In the genomic region with DNA sequence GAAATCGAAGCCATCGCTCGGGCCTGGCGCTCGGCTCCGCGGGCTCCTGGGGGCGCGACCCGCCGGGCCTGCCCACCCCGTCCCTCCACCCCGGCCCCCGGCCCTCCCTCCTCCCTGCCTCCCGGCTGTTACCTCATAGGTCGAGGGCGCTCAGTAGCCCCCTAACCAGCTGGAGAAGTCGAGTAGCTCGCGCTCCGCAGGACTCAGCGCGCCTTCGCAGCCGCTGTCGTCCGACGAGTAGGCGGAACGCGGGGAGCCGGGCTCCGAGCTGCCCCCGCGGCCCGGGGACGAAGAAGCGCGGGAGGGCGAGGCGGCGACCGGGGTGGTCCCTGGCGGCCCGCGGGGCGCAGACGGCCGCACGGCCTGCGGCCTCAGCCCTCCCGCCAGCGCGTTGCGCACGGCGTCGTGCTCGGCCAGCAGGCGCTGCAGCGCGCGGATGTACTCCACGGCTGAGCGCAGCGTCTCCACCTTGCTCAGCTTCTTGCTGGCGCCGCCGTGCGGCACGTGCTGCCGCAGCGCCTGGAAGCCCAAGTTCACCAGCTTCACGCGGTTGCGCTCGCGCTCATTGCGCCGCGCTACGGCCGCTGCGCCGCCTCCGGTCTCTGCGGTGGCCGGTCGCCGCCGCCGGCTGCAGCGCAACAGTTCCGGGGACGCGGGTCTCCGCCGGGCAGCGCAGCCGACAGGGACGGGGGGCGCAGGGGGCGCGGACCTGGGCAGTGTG, we compare ENCODE assay signal across 9 cellular contexts. TPM values are rescaled to one million over a fixed set of nuclear protein-coding genes. Genes with fewer than 3 reads are reported as not detected.
A peak's percentile ranks its signal among the peaks of the same experiment; 100 is the strongest.
DNase-seq lines count a peak whose midpoint lies in the region; ATAC-seq and TF ChIP-seq lines count a peak whose summit lies in the region.
"Had no signal": no experiment of that assay in that cellular context is flagged by ENCODE, and none has a peak within 500 bp of the region (broad histone marks: within the 10 kb centered on the region; RNA-seq: fewer than 3 reads in every experiment).

No MANE protein-coding gene starts in this region.

- peak overlapping the region in 7 of 8 donors; percentile 65 to 91 (median 80) for H3K27ac ChIP-seq in spleen

- H3K9me3 Mint-ChIP-seq in brain, result peaks cover 0 to 15% (median 6%) of the 10 kb centered on the region in 5 experiments
- H3K9me3 Mint-ChIP-seq in osteocyte (ENCODE audit: unreplicated experiment), result no peaks in the 10 kb centered on the region

- TF ChIP-seq POLR2A in spleen (IDR thresholded peaks at IDR 0.05), result no peak

- DNase-seq in G401 (ENCODE audit: low spot score) (peak; percentile 5), NOMO-1 treated with DMSO at 0.1 percent for 48 hours (lab: John Stamatoyannopoulos, UW; ENCODE audit: unreplicated experiment) (peak; percentile 56), spleen (peak; percentile 90), osteocyte (ENCODE audit: extremely low spot score, unreplicated experiment) (no peak)

- peaks cover 22 to 70% (median 55%) of the 10 kb centered on the region in 6 donors for H3K4me1 ChIP-seq in spleen

- TF ChIP-seq CTCF in brain (conservative IDR thresholded peaks at IDR 0.05), result peak; percentile 11 to 46
- peak in 4 of 11 experiments; percentile 15 to 42 (median 30) for TF ChIP-seq CTCF in spleen (IDR thresholded peaks at IDR 0.05 in 8 of 11, conservative IDR thresholded peaks at IDR 0.05 in 3 of 11)
- no peak for TF ChIP-seq CTCF in osteocyte (IDR thresholded peaks at IDR 0.05)

- H3K27me3 Mint-ChIP-seq in brain (peaks cover 86% of the 10 kb centered on the region), osteocyte (ENCODE audit: unreplicated experiment) (peaks cover 55% of the 10 kb centered on the region)

- intact Hi-C loops in spleen (cut with DNase I; ENCODE audit: low total_unique reads), result no loop called here

- no peaks in the 10 kb centered on the region for H3K36me3 ChIP-seq in spleen

- no peaks in the 10 kb centered on the region for H3K9me3 ChIP-seq in iPS-18c (ENCODE audit: control insufficient read depth, insufficient read depth, low read length)
- H3K9me3 ChIP-seq in spleen, result no peaks in the 10 kb centered on the region

- in situ Hi-C loops in G401 (cut with HindIII; ENCODE audit: low sequenced_read_pairs), result no loop called here

- H3K4me3 ChIP-seq in iPS-18c (ENCODE audit: insufficient read depth, low read depth, low read length) (peak overlapping the region; percentile 49), spleen (peak overlapping the region; percentile 14 to 74 (median 50))

- H3K27me3 ChIP-seq in spleen (replicated peaks in 1 of 7), result peaks cover 7 to 63% (median 40%) of the 10 kb centered on the region in 7 donors

- H3K36me3 Mint-ChIP-seq in brain (no peaks in the 10 kb centered on the region), osteocyte (ENCODE audit: unreplicated experiment) (no peaks in the 10 kb centered on the region)

- H3K4me1 Mint-ChIP-seq in brain (no peaks in the 10 kb centered on the region), osteocyte (ENCODE audit: unreplicated experiment) (peaks cover 9% of the 10 kb centered on the region)

- H3K27ac Mint-ChIP-seq in brain, result no peak overlapping the region
- H3K27ac Mint-ChIP-seq in osteocyte (ENCODE audit: unreplicated experiment), result no peak overlapping the region

- 1 to 6% (median 2%) methylated on average over 22 to 104 of the region's 104 CpGs for WGBS in spleen, 5 donors

- ATAC-seq in GM21786 (IDR thresholded peaks at IDR 0.05; ENCODE audit: unreplicated experiment) (no peak), GM18517 (IDR thresholded peaks at IDR 0.05; ENCODE audit: unreplicated experiment) (no peak)

- H3K4me3 Mint-ChIP-seq in brain, result peak overlapping the region in 2 of 5 experiments; percentile 45 to 75
- H3K4me3 Mint-ChIP-seq in osteocyte (ENCODE audit: unreplicated experiment), result no peak overlapping the region

RNA-seq across cellular contexts. Expression of a gene that starts 0.6 kb away (rescaled TPM):
- not detected in 2 replicates for total RNA-seq in G401 (2014; rRNA removed; shearing (Covaris generic))
- polyA plus RNA-seq in brain (ENCODE audit: insufficient read depth, low read depth, low replicate concordance) (6.5 TPM), spleen (1 to 10 TPM in 1 of 3 donors, under 1 TPM in 2; 0.68 to 1.3 (median 0.93) TPM)
- total RNA-seq in spleen (1 to 10 TPM; 1.9 to 3.0 (median 2.3) TPM), osteocyte (not detected in 2 replicates)
- total RNA-seq: M059J had no signal

RNA-seq across cellular contexts. Expression of a gene that starts 32.0 kb away (rescaled TPM):
- total RNA-seq in G401 (2014; rRNA removed; shearing (Covaris generic)), result not detected in 2 replicates
- not detected for polyA plus RNA-seq in brain (ENCODE audit: insufficient read depth, low read depth, low replicate concordance)
- total RNA-seq in spleen, result 10 to 100 TPM; 10.6 to 24.9 (median 18.1) TPM
- polyA plus RNA-seq in spleen, result 10 to 100 TPM in 1 of 3 donors, 1 to 10 TPM in 2; 8.6 to 12.1 (median 8.9) TPM
- total RNA-seq in osteocyte, result 0.16 TPM in 1 of 2 replicates, not detected in the other
- total RNA-seq: M059J had no signal

RNA-seq across cellular contexts. Expression of a gene that starts 32.1 kb away (rescaled TPM):
- not detected in 2 replicates for total RNA-seq in G401 (2014; rRNA removed; shearing (Covaris generic))
- not detected for polyA plus RNA-seq in brain (ENCODE audit: insufficient read depth, low read depth, low replicate concordance)
- 10 to 100 TPM; 10.6 to 21.0 (median 17.6) TPM for total RNA-seq in spleen
- polyA plus RNA-seq in spleen, result 10 to 100 TPM; 11.2 to 21.8 (median 14.1) TPM
- total RNA-seq in osteocyte, result 0.76 and 1.2 TPM in 2 replicates
